39 cellular contexts compared by ENCODE assay signal in genomic region chr9:125455132-125455531, GRCh38.
"Had no signal": no experiment of that assay in that cellular context is flagged by ENCODE, and none has a peak within 500 bp of the region (broad histone marks: within the 10 kb centered on the region; RNA-seq: fewer than 3 reads in every experiment).

No MANE protein-coding gene starts in this region.

- H3K4me3 ChIP-seq: adrenal gland, ascending aorta, body of pancreas, breast epithelium, cardiac muscle cell had no signal

- ATAC-seq: activated naive CD4-positive, alpha-beta T cell treated with anti-CD3 and anti-CD28 coated beads, Interleukin-2, amount 50 U/mL, for 72 hours; activated naive CD8-positive, alpha-beta T cell treated with anti-CD3 and anti-CD28 coated beads, Interleukin-2, amount 50 U/mL, for 24 hours; activated T-cell treated with anti-CD3 and anti-CD28 coated beads, Interleukin-2, amount 50 U/mL, for 4 hours; activated T-cell treated with anti-CD3 and anti-CD28 coated beads, Interleukin-2, amount 50 U/mL, for 72 hours; activated T-helper 17 cell treated with anti-CD3 and anti-CD28 coated beads, Interleukin-2, amount 50 U/mL, for 72 hours; body of pancreas had no signal

- H3K36me3 ChIP-seq: adrenal gland, breast epithelium, cardiac muscle cell had no signal

- H3K4me1 ChIP-seq: adrenal gland, ascending aorta, body of pancreas, breast epithelium had no signal

- DNase-seq: activated effector memory CD4-positive, alpha-beta T cell treated with anti-CD3 and anti-CD28 coated beads, Interleukin-2, amount 50 U/mL, for 16 hours; activated effector memory CD4-positive, alpha-beta T cell treated with Interleukin-2 at 50 U/mL for 16 hours; activated gamma-delta T cell; activated gamma-delta T cell treated with Interleukin-2 at 50 U/mL for 16 hours; activated naive CD4-positive, alpha-beta T cell; activated naive CD4-positive, alpha-beta T cell treated with anti-CD3 and anti-CD28 coated beads for 36 hours; activated naive CD4-positive, alpha-beta T cell treated with anti-CD3 and anti-CD28 coated beads, Interleukin-2, amount 10 ng/mL, durations not matched to agents 7 days and 5 days; activated naive CD4-positive, alpha-beta T cell treated with anti-CD3 and anti-CD28 coated beads, Interleukin-2, amount 50 U/mL, for 16 hours; activated naive CD4-positive, alpha-beta T cell treated with Interleukin-2 at 50 U/mL for 16 hours; activated naive CD8-positive, alpha-beta T cell treated with anti-CD3 and anti-CD28 coated beads for 36 hours; activated naive CD8-positive, alpha-beta T cell treated with anti-CD3 and anti-CD28 coated beads, Interleukin-2, amount 10 ng/mL, durations not matched to agents 7 days and 5 days; activated naive CD8-positive, alpha-beta T cell treated with anti-CD3 and anti-CD28 coated beads, Interleukin-2, amount 50 U/mL, for 24 hours; activated T-cell treated with anti-CD3 and anti-CD28 coated beads, Interleukin-2, amount 50 U/mL, for 1 hour; activated T-cell treated with anti-CD3 and anti-CD28 coated beads, Interleukin-2, amount 50 U/mL, for 24 hours; activated T-cell treated with anti-CD3 and anti-CD28 coated beads, Interleukin-2, amount 50 U/mL, for 4 hours; activated T-cell treated with anti-CD3 and anti-CD28 coated beads, Interleukin-2, amount 50 U/mL, for 48 hours; activated T-cell treated with anti-CD3 and anti-CD28 coated beads, Interleukin-2, amount 50 U/mL, for 72 hours; adrenal gland; amniotic stem cell; amygdala; anterior cingulate cortex; aorta; body of pancreas; brain microvascular endothelial cell; caudate nucleus; central memory CD4-positive, alpha-beta T cell; cerebellar nuclear complex had no signal

- H3K4me1 Mint-ChIP-seq: activated naive CD4-positive, alpha-beta T cell treated with anti-CD3 and anti-CD28 coated beads, Interleukin-2, amount 10 ng/mL, durations not matched to agents 7 days and 5 days; activated naive CD8-positive, alpha-beta T cell treated with anti-CD3 and anti-CD28 coated beads, Interleukin-2, amount 10 ng/mL, durations not matched to agents 7 days and 5 days; activated naive CD8-positive, alpha-beta T cell treated with anti-CD3 and anti-CD28 coated beads, Interleukin-2, amount 50 U/mL, for 24 hours; activated T-helper 17 cell treated with anti-CD3 and anti-CD28 coated beads, Interleukin-2, amount 50 U/mL, for 72 hours; central memory CD8-positive, alpha-beta T cell had no signal

- H3K4me3 Mint-ChIP-seq: activated naive CD4-positive, alpha-beta T cell treated with anti-CD3 and anti-CD28 coated beads for 36 hours; activated naive CD4-positive, alpha-beta T cell treated with anti-CD3 and anti-CD28 coated beads, Interleukin-2, amount 10 ng/mL, durations not matched to agents 7 days and 5 days; activated naive CD4-positive, alpha-beta T cell treated with anti-CD3 and anti-CD28 coated beads, Interleukin-2, amount 50 U/mL, for 24 hours; activated naive CD8-positive, alpha-beta T cell; activated naive CD8-positive, alpha-beta T cell treated with anti-CD3 and anti-CD28 coated beads for 36 hours; activated naive CD8-positive, alpha-beta T cell treated with anti-CD3 and anti-CD28 coated beads, Interleukin-2, amount 10 ng/mL, durations not matched to agents 7 days and 5 days; activated naive CD8-positive, alpha-beta T cell treated with anti-CD3 and anti-CD28 coated beads, Interleukin-2, amount 50 U/mL, for 24 hours; activated T-cell treated with anti-CD3 and anti-CD28 coated beads, Interleukin-2, amount 50 U/mL, for 24 hours; activated T-cell treated with anti-CD3 and anti-CD28 coated beads, Interleukin-2, amount 50 U/mL, for 4 hours; activated T-cell treated with anti-CD3 and anti-CD28 coated beads, Interleukin-2, amount 50 U/mL, for 72 hours; activated T-helper 1 cell treated with anti-CD3 and anti-CD28 coated beads, Interleukin-12 subunit alpha, Interleukin-12 subunit beta, Interleukin-2, Interleukin-4 antibody, amounts not matched to agents 30 ng/mL and 10 ng/mL and 1 ng/mL, durations not matched to agents 14 hours and 24 hours and 36 hours; activated T-helper 17 cell treated with anti-CD3 and anti-CD28 coated beads, Interleukin-2, amount 50 U/mL, for 72 hours; brain; central memory CD8-positive, alpha-beta T cell had no signal

- FAIRE-seq: bronchial epithelial cell had no signal

- H3K27ac Mint-ChIP-seq: activated naive CD4-positive, alpha-beta T cell treated with anti-CD3 and anti-CD28 coated beads for 36 hours; activated naive CD4-positive, alpha-beta T cell treated with anti-CD3 and anti-CD28 coated beads, Interleukin-2, amount 10 ng/mL, durations not matched to agents 7 days and 5 days; activated naive CD4-positive, alpha-beta T cell treated with anti-CD3 and anti-CD28 coated beads, Interleukin-2, amount 50 U/mL, for 24 hours; activated naive CD4-positive, alpha-beta T cell treated with anti-CD3 and anti-CD28 coated beads, Interleukin-2, amount 50 U/mL, for 72 hours; activated naive CD8-positive, alpha-beta T cell; activated naive CD8-positive, alpha-beta T cell treated with anti-CD3 and anti-CD28 coated beads for 36 hours; activated naive CD8-positive, alpha-beta T cell treated with anti-CD3 and anti-CD28 coated beads, Interleukin-2, amount 10 ng/mL, durations not matched to agents 7 days and 5 days; activated naive CD8-positive, alpha-beta T cell treated with anti-CD3 and anti-CD28 coated beads, Interleukin-2, amount 50 U/mL, for 24 hours; activated T-cell treated with anti-CD3 and anti-CD28 coated beads, Interleukin-2, amount 50 U/mL, for 24 hours; activated T-cell treated with anti-CD3 and anti-CD28 coated beads, Interleukin-2, amount 50 U/mL, for 72 hours; activated T-helper 1 cell treated with anti-CD3 and anti-CD28 coated beads, Interleukin-12 subunit alpha, Interleukin-12 subunit beta, Interleukin-2, Interleukin-4 antibody, amounts not matched to agents 30 ng/mL and 10 ng/mL and 1 ng/mL, durations not matched to agents 14 hours and 24 hours and 36 hours; activated T-helper 17 cell treated with anti-CD3 and anti-CD28 coated beads, Interleukin-2, amount 50 U/mL, for 72 hours; activated T-helper 2 cell treated with anti-CD3 and anti-CD28 coated beads, Interferon-gamma antibody, Interleukin-2, Interleukin-4, amounts not matched to agents 10 μg/mL and 5 μg/mL and 100 μg/mL, durations not matched to agents 14 hours and 24 hours and 36 hours; brain had no signal

- H3K27me3 Mint-ChIP-seq: activated naive CD4-positive, alpha-beta T cell treated with anti-CD3 and anti-CD28 coated beads, Interleukin-2, amount 10 ng/mL, durations not matched to agents 7 days and 5 days; activated naive CD4-positive, alpha-beta T cell treated with anti-CD3 and anti-CD28 coated beads, Interleukin-2, amount 50 U/mL, for 24 hours; activated naive CD8-positive, alpha-beta T cell; activated naive CD8-positive, alpha-beta T cell treated with anti-CD3 and anti-CD28 coated beads for 36 hours; activated naive CD8-positive, alpha-beta T cell treated with anti-CD3 and anti-CD28 coated beads, Interleukin-2, amount 10 ng/mL, durations not matched to agents 7 days and 5 days; activated naive CD8-positive, alpha-beta T cell treated with anti-CD3 and anti-CD28 coated beads, Interleukin-2, amount 50 U/mL, for 24 hours; activated T-cell treated with anti-CD3 and anti-CD28 coated beads, Interleukin-2, amount 50 U/mL, for 24 hours; activated T-helper 17 cell treated with anti-CD3 and anti-CD28 coated beads, Interleukin-2, amount 50 U/mL, for 72 hours; brain; central memory CD8-positive, alpha-beta T cell had no signal

- H3K27ac ChIP-seq: adrenal gland, ascending aorta, body of pancreas, brain microvascular endothelial cell, breast epithelium had no signal

- H3K9me3 Mint-ChIP-seq: activated naive CD4-positive, alpha-beta T cell treated with anti-CD3 and anti-CD28 coated beads, Interleukin-2, amount 50 U/mL, for 24 hours; activated T-cell treated with anti-CD3 and anti-CD28 coated beads, Interleukin-2, amount 50 U/mL, for 24 hours; activated T-helper 17 cell treated with anti-CD3 and anti-CD28 coated beads, Interleukin-2, amount 50 U/mL, for 72 hours; central memory CD8-positive, alpha-beta T cell had no signal

- H3K27me3 ChIP-seq: adrenal gland, ascending aorta, body of pancreas, brain microvascular endothelial cell, breast epithelium, cardiac muscle cell had no signal

- H3K9me3 ChIP-seq: ascending aorta, body of pancreas had no signal
